Comparison of ENCODE assay signal across 7 cellular contexts in genomic region chr16:21156767-21157467, GRCh38. TPM values are rescaled to one million over a fixed set of nuclear protein-coding genes. Genes with fewer than 3 reads are reported as not detected.
A peak's percentile ranks its signal among the peaks of the same experiment; 100 is the strongest.
DNase-seq lines count a peak whose midpoint lies in the region; ATAC-seq, FAIRE-seq and TF ChIP-seq lines count a peak whose summit lies in the region.

No MANE protein-coding gene starts in this region.

- H3K9me2 ChIP-seq in Karpas-422 (replicated peaks; ENCODE audit: insufficient read depth, low read length) = no peaks in the 10 kb centered on the region

- no peak overlapping the region for H3K4me3 ChIP-seq in Karpas-422 (ENCODE audit: low read length)
- H3K4me3 ChIP-seq in endodermal cell (ENCODE audit: low read length) = no peak overlapping the region

- no peak overlapping the region for H2AFZ ChIP-seq in Karpas-422 (ENCODE audit: low read length)

- H3K27ac ChIP-seq in Karpas-422 (ENCODE audit: low read length) (no peak overlapping the region), endodermal cell (ENCODE audit: low read depth, low read length) (no peak overlapping the region)

- TF ChIP-seq CTCF in endodermal cell (conservative IDR thresholded peaks at IDR 0.05) = peak; percentile 79

- H3K4me3 Mint-ChIP-seq in endodermal cell = no peak overlapping the region

- peaks cover 7% of the 10 kb centered on the region for H3K4me1 Mint-ChIP-seq in endodermal cell

- peaks cover 8% of the 10 kb centered on the region for H3K9me3 Mint-ChIP-seq in endodermal cell

- no peak overlapping the region for H3K9ac ChIP-seq in Karpas-422 (ENCODE audit: low read length)
- no peak overlapping the region for H3K9ac ChIP-seq in endodermal cell (ENCODE audit: extremely low read depth, low read length, poor library complexity, severe bottlenecking)

- H3K4me1 ChIP-seq in Karpas-422 (ENCODE audit: low read length) = peaks cover 28% of the 10 kb centered on the region
- no peaks in the 10 kb centered on the region for H3K4me1 ChIP-seq in endodermal cell (ENCODE audit: control insufficient read depth, insufficient read depth, low read length)

- peaks cover 25% of the 10 kb centered on the region for H3K79me2 ChIP-seq in Karpas-422 (ENCODE audit: low read length)

- FAIRE-seq in RCC 7860 (lab: Jason Lieb, UNC) = peak; percentile 55

- DNase-seq in ELR (ENCODE audit: low read depth) = peak; percentile 79
- DNase-seq in Karpas-422 = peak; percentile 59
- peak; percentile 51 for DNase-seq in RCC 7860 (ENCODE audit: low spot score)
- DNase-seq in endodermal cell = peak; percentile 82
- DNase-seq in medulla oblongata (ENCODE audit: extremely low spot score) = peak; percentile 76

- H3K36me3 ChIP-seq in Karpas-422 (ENCODE audit: insufficient read depth, low read length) = peaks cover 13% of the 10 kb centered on the region; the same call in 1 of the 2 replicates
- peaks cover 12% of the 10 kb centered on the region for H3K36me3 ChIP-seq in endodermal cell (ENCODE audit: control insufficient read depth, insufficient read depth, low read length)

- peaks cover 10% of the 10 kb centered on the region for H3K36me3 Mint-ChIP-seq in endodermal cell (ENCODE audit: low read depth)

- WGBS in endodermal cell (ENCODE audit: insufficient coverage in 1 of 2, insufficient read length in 1 of 2), 2 experiments = 47 to 62% methylated on average over 2 to 6 of the region's 6 CpGs

- H3K27ac Mint-ChIP-seq in endodermal cell = no peak overlapping the region

- no peaks in the 10 kb centered on the region for H3K27me3 ChIP-seq in Karpas-422 (ENCODE audit: low read length)
- H3K27me3 ChIP-seq in endodermal cell (ENCODE audit: control insufficient read depth, insufficient read depth, low read length, poor library complexity, severe bottlenecking) = no peaks in the 10 kb centered on the region

- H3K9me3 ChIP-seq in Karpas-422 (ENCODE audit: low read length) = no peaks in the 10 kb centered on the region
- H3K9me3 ChIP-seq in endodermal cell (ENCODE audit: control insufficient read depth, low read length) = peaks cover 4% of the 10 kb centered on the region

- no peak overlapping the region for H3K4me2 ChIP-seq in Karpas-422 (ENCODE audit: low read depth, low read length, poor library complexity, severe bottlenecking)

- no peaks in the 10 kb centered on the region for H4K20me1 ChIP-seq in Karpas-422 (ENCODE audit: insufficient read depth, low read depth, low read length)

- H3K27me3 Mint-ChIP-seq in endodermal cell (ENCODE audit: insufficient read depth) = peaks cover 35% of the 10 kb centered on the region

- ATAC-seq in GM18502 (IDR thresholded peaks at IDR 0.05; ENCODE audit: poor library complexity, unreplicated experiment) (no peak), GM19467 (IDR thresholded peaks at IDR 0.05; ENCODE audit: unreplicated experiment) (no peak)

RNA-seq across cellular contexts. Expression of gene LDAF1, which starts 1.6 kb away (rescaled TPM):
- 40.5 and 48.3 TPM in 2 replicates for total RNA-seq in Karpas-422 (2014; rRNA removed; shearing (Covaris generic); ENCODE audit: low replicate concordance)
- 10 to 100 TPM; 16.5 to 28.8 TPM for total RNA-seq in endodermal cell
- polyA plus RNA-seq in endodermal cell (2013, experiment 1 of 2) = 32.2 TPM
- polyA plus RNA-seq in endodermal cell (2013, experiment 2 of 2) = 26.5 TPM

RNA-seq across cellular contexts. Expression of gene DNAH3, which starts 6.3 kb away (rescaled TPM):
- not detected in 2 replicates for total RNA-seq in Karpas-422 (2014; rRNA removed; shearing (Covaris generic); ENCODE audit: low replicate concordance)
- total RNA-seq in endodermal cell = under 1 TPM; 0.40 to 0.82 TPM
- polyA plus RNA-seq in endodermal cell (2013, experiment 1 of 2) = 0.11 TPM
- 0.29 TPM for polyA plus RNA-seq in endodermal cell (2013, experiment 2 of 2)

RNA-seq across cellular contexts. Expression of gene ZP2, which starts 54.5 kb away (rescaled TPM):
- total RNA-seq in Karpas-422 (2014; rRNA removed; shearing (Covaris generic); ENCODE audit: low replicate concordance) = not detected in 2 replicates
- total RNA-seq in endodermal cell = not detected
- not detected for polyA plus RNA-seq in endodermal cell (2013, experiment 1 of 2)
- polyA plus RNA-seq in endodermal cell (2013, experiment 2 of 2) = not detected
